ENCODE assay signal across 8 cellular contexts in genomic region chr7:134316539-134317344, GRCh38. TPM values are rescaled to one million over a fixed set of nuclear protein-coding genes. Genes with fewer than 3 reads are reported as not detected.
DNase-seq lines count a peak whose midpoint lies in the region; ATAC-seq and TF ChIP-seq lines count a peak whose summit lies in the region.

TSS of gene SLC35B4 (minus strand) at chr7:134316930. CDS start at chr7:134316751, 179 bp downstream.

- H3K4me3 ChIP-seq in DND-41 (ENCODE audit: low read depth in 1 of 2, low read length in 2 of 2) (peak within 1 kb of the TSS; percentile 47 to 68; a peak in 3 of 4 replicates), KMS-11 (IDR thresholded peaks at IDR 0.05; ENCODE audit: insufficient read depth, low read depth, low read length) (peak within 1 kb of the TSS; percentile 88), Peyer's patch (peak within 1 kb of the TSS; percentile 71 to 95 (median 82)), esophagus muscularis mucosa (peak within 1 kb of the TSS; percentile 89 to 96 (median 92)), muscle layer of duodenum (ENCODE audit: low read depth in 1 of 2, low read length in 2 of 2) (peak within 1 kb of the TSS; percentile 89 to 94)

- H3K36me3 ChIP-seq in DND-41 (ENCODE audit: insufficient read depth, low read length) (peaks cover 1% of the 10 kb centered on the region; the same call in 1 of the 2 replicates), KMS-11 (ENCODE audit: insufficient read depth) (no peaks in the 10 kb centered on the region), Peyer's patch (no peaks in the 10 kb centered on the region), esophagus muscularis mucosa (peaks cover 0 to 4% (median 0%) of the 10 kb centered on the region in 4 donors), muscle layer of duodenum (ENCODE audit: control insufficient read depth in 1 of 2, insufficient read depth in 2 of 2, low read length in 2 of 2) (peaks cover 0 to 4% of the 10 kb centered on the region in 2 donors)

- H3K27ac ChIP-seq in DND-41 (ENCODE audit: low read length) (peak within 1 kb of the TSS; percentile 69), KMS-11 (peak within 1 kb of the TSS; percentile 42), Peyer's patch (peak within 1 kb of the TSS; percentile 77 to 86 (median 84)), esophagus muscularis mucosa (replicated peaks in 1 of 4) (peak within 1 kb of the TSS; percentile 79 to 93 (median 88)), muscle layer of duodenum (ENCODE audit: low read length) (peak within 1 kb of the TSS; percentile 61)

- H3K9me3 ChIP-seq in DND-41 (ENCODE audit: insufficient read depth, low read length, severe bottlenecking) (no peaks in the 10 kb centered on the region), Peyer's patch (no peaks in the 10 kb centered on the region), esophagus muscularis mucosa (no peaks in the 10 kb centered on the region), muscle layer of duodenum (ENCODE audit: control insufficient read depth in 1 of 2, low read length in 2 of 2) (no peaks in the 10 kb centered on the region)

- peaks cover 22% of the 10 kb centered on the region for H3K4me1 ChIP-seq in DND-41 (ENCODE audit: insufficient read depth, low read length)
- peaks cover 14% of the 10 kb centered on the region for H3K4me1 ChIP-seq in KMS-11 (ENCODE audit: low read depth, poor library complexity, severe bottlenecking)
- peaks cover 0 to 6% (median 0%) of the 10 kb centered on the region in 4 donors for H3K4me1 ChIP-seq in Peyer's patch
- H3K4me1 ChIP-seq in esophagus muscularis mucosa: peaks cover 5 to 16% (median 11%) of the 10 kb centered on the region in 4 donors
- peaks cover 0 to 10% of the 10 kb centered on the region in 2 donors for H3K4me1 ChIP-seq in muscle layer of duodenum (ENCODE audit: control insufficient read depth in 1 of 2, insufficient read depth in 2 of 2, low read length in 2 of 2)

- TF ChIP-seq EP300 in esophagus muscularis mucosa (IDR thresholded peaks at IDR 0.05): no peak

- H3K79me2 ChIP-seq in DND-41 (ENCODE audit: insufficient read depth, low read length) (peaks cover 21% of the 10 kb centered on the region), KMS-11 (ENCODE audit: insufficient read depth, low read depth) (no peaks in the 10 kb centered on the region; the same call in 1 of the 2 replicates)

- DNase-seq in DND-41 (peak; percentile 97), Peyer's patch (peak; percentile 97 to 99 (median 97)), esophagus muscularis mucosa (ENCODE audit: extremely low spot score) (peak; percentile 99)
- peak; percentile 95 to 96 for DNase-seq in activated T-cell treated with anti-CD3 and anti-CD28 coated beads, Interleukin-2, amount 50 U/mL, for 48 hours
- peak; percentile 91 to 95 for DNase-seq in stimulated activated CD8-positive, alpha-beta memory T cell treated with anti-CD3 and anti-CD28 coated beads, Interleukin-7, amount 100 ng/mL, for 4 hours (ENCODE audit: low read depth in 2 of 2)

- peak within 1 kb of the TSS; percentile 83 for H3K4me2 ChIP-seq in DND-41 (ENCODE audit: insufficient read depth, low read length)
- H3K4me2 ChIP-seq in KMS-11: peak within 1 kb of the TSS; percentile 85

- ATAC-seq in DND-41 (ENCODE audit: insufficient read depth, low read depth) (peak; percentile 97), GM21737 (IDR thresholded peaks at IDR 0.05; ENCODE audit: unreplicated experiment) (peak; percentile 99)

- intact Hi-C loops in esophagus muscularis mucosa (cut with DNase I): no loop called here

- no peaks in the 10 kb centered on the region; the same call in 1 of the 2 replicates for H4K20me1 ChIP-seq in DND-41 (ENCODE audit: insufficient read depth, low read length)
- H4K20me1 ChIP-seq in KMS-11 (ENCODE audit: insufficient read depth): no peaks in the 10 kb centered on the region

- peak within 1 kb of the TSS; percentile 76 for H3K9ac ChIP-seq in DND-41 (ENCODE audit: low read depth, low read length)
- H3K9ac ChIP-seq in KMS-11: peak within 1 kb of the TSS; percentile 81

- TF ChIP-seq POLR2A in Peyer's patch (IDR thresholded peaks at IDR 0.05) (peak in 1 of 2 donors; percentile 38), esophagus muscularis mucosa (IDR thresholded peaks at IDR 0.05; ENCODE audit: low read depth) (no peak)

- H3K27me3 ChIP-seq in DND-41 (ENCODE audit: insufficient read depth, low read length, poor library complexity) (no peaks in the 10 kb centered on the region), KMS-11 (ENCODE audit: insufficient read depth, low read depth) (no peaks in the 10 kb centered on the region), Peyer's patch (no peaks in the 10 kb centered on the region), esophagus muscularis mucosa (no peaks in the 10 kb centered on the region), muscle layer of duodenum (ENCODE audit: low read depth, low read length) (no peaks in the 10 kb centered on the region)

- peak; percentile 42 for TF ChIP-seq CTCF in DND-41 (IDR thresholded peaks at IDR 0.05; ENCODE audit: borderline replicate concordance, extremely low read depth, low read length, poor library complexity, severe bottlenecking)
- no peak; the same call in 1 of the 2 replicates for TF ChIP-seq CTCF in KMS-11 (conservative IDR thresholded peaks at IDR 0.05; ENCODE audit: low read depth, low read length)
- TF ChIP-seq CTCF in Peyer's patch (IDR thresholded peaks at IDR 0.05): peak in 3 of 6 experiments; percentile 44 to 53 (median 52)
- peak in 2 of 3 experiments; percentile 32 to 41 for TF ChIP-seq CTCF in esophagus muscularis mucosa (IDR thresholded peaks at IDR 0.05)

- H2AFZ ChIP-seq in DND-41 (ENCODE audit: low read depth, low read length) (peak within 1 kb of the TSS; percentile 81), KMS-11 (ENCODE audit: low read depth) (peak within 1 kb of the TSS; percentile 85)

- under 1% methylated on average over 27 of the region's 69 CpGs for WGBS in esophagus muscularis mucosa

RNA-seq across cellular contexts. Expression of gene SLC35B4, which starts in this region (rescaled TPM):
- total RNA-seq in Peyer's patch (10 to 100 TPM in 2 of 4 donors, 1 to 10 TPM in 2; 5.6 to 12.8 (median 9.6) TPM), esophagus muscularis mucosa (1 to 10 TPM; 6.6 to 8.6 (median 7.9) TPM)

Comparison
In these comparisons a context has a peak if more than half of its experiments do, and no peak if none do; other contexts are left out.
1. Peak in every context shown above with its lines: DNase-seq, ATAC-seq, H3K4me3 ChIP-seq and H3K27ac ChIP-seq.